37 cellular contexts compared by ENCODE assay signal in genomic region chr1:161287482-161288054, GRCh38. TPM values are rescaled to one million over a fixed set of nuclear protein-coding genes. Genes with fewer than 3 reads are reported as not detected.
"Had no signal": no experiment of that assay in that cellular context is flagged by ENCODE, and none has a peak within 500 bp of the region (broad histone marks: within the 10 kb centered on the region; RNA-seq: fewer than 3 reads in every experiment).

No MANE protein-coding gene starts in this region.

- FAIRE-seq: colon, endometrium, islet of Langerhans had no signal

- H3K4me1 ChIP-seq: body of pancreas, esophagus squamous epithelium, left ventricle myocardium inferior, right lobe of liver, stomach, thyroid gland, upper lobe of right lung had no signal

- H3K27ac Mint-ChIP-seq: activated CD4-positive, alpha-beta T cell treated with anti-CD3 and anti-CD28 coated beads for 36 hours; activated CD8-positive, alpha-beta T cell treated with anti-CD3 and anti-CD28 coated beads, Interleukin-2, amount 10 ng/mL, durations not matched to agents 7 days and 5 days; activated naive CD8-positive, alpha-beta T cell; activated T-cell treated with anti-CD3 and anti-CD28 coated beads, Interleukin-2, amount 50 U/mL, for 72 hours; nephron progenitor cell; progenitor cell of endocrine pancreas; stimulated activated memory B cell treated with anti-CD40 and anti-IgM and Interleukin-4, amounts not matched to agents 10 μg/mL and 1 μg/mL and 100 μg/mL, for 72 hours; T-helper 2 cell treated with Interferon-gamma antibody and Interleukin-4, amounts not matched to agents 5 μg/mL and 100 μg/mL, for 36 hours had no signal

- H3K27me3 Mint-ChIP-seq: activated CD4-positive, alpha-beta T cell treated with anti-CD3 and anti-CD28 coated beads for 36 hours; activated naive CD8-positive, alpha-beta T cell; stimulated activated memory B cell treated with anti-CD40 and anti-IgM and Interleukin-4, amounts not matched to agents 10 μg/mL and 1 μg/mL and 100 μg/mL, for 72 hours had no signal

- DNase-seq: activated CD4-positive, alpha-beta T cell treated with anti-CD3 and anti-CD28 coated beads for 36 hours; activated CD4-positive, CD25-positive, alpha-beta regulatory T cell; activated CD8-positive, alpha-beta T cell treated with anti-CD3 and anti-CD28 coated beads, Interleukin-2, amount 10 ng/mL, durations not matched to agents 7 days and 5 days; activated naive CD4-positive, alpha-beta T cell treated with Interleukin-2 at 50 U/mL for 16 hours; activated T-cell treated with anti-CD3 and anti-CD28 coated beads for 4 hours; activated T-cell treated with anti-CD3 and anti-CD28 coated beads, Interleukin-2, amount 50 U/mL, for 72 hours; aorta; body of pancreas; effector CD8-positive, alpha-beta T cell; esophagus squamous epithelium; foreskin melanocyte; heart right ventricle; left ventricle myocardium inferior; naive B cell; nephron progenitor cell; ovary; right lobe of liver; stimulated activated CD4-positive, alpha-beta T cell treated with anti-CD3 and anti-CD28 coated beads, Interleukin-4, amount 100 ng/mL, for 4 hours; stimulated activated CD8-positive, alpha-beta memory T cell treated with anti-CD3 and anti-CD28 coated beads, Interleukin-4, amount 100 ng/mL, for 48 hours; stomach; thyroid gland; upper lobe of right lung had no signal

- H3K27ac ChIP-seq: body of pancreas, epithelial cell of prostate, esophagus squamous epithelium, heart right ventricle, left ventricle myocardium inferior, neutrophil, ovary, right lobe of liver, skin epidermis, stomach, thyroid gland, upper lobe of right lung had no signal

- H3K4me3 Mint-ChIP-seq: activated CD4-positive, alpha-beta T cell treated with anti-CD3 and anti-CD28 coated beads for 36 hours; activated CD8-positive, alpha-beta T cell treated with anti-CD3 and anti-CD28 coated beads, Interleukin-2, amount 10 ng/mL, durations not matched to agents 7 days and 5 days; activated naive CD8-positive, alpha-beta T cell; activated T-cell treated with anti-CD3 and anti-CD28 coated beads, Interleukin-2, amount 50 U/mL, for 72 hours; naive B cell; nephron progenitor cell; stimulated activated memory B cell treated with anti-CD40 and anti-IgM and Interleukin-4, amounts not matched to agents 10 μg/mL and 1 μg/mL and 100 μg/mL, for 72 hours; T-helper 2 cell treated with Interferon-gamma antibody and Interleukin-4, amounts not matched to agents 5 μg/mL and 100 μg/mL, for 36 hours had no signal

- H3K36me3 ChIP-seq: heart right ventricle, left ventricle myocardium inferior, ovary, right lobe of liver, stomach, thyroid gland, upper lobe of right lung had no signal

- H3K4me1 Mint-ChIP-seq: activated CD4-positive, alpha-beta T cell treated with anti-CD3 and anti-CD28 coated beads for 36 hours had no signal

- H3K9me3 ChIP-seq: body of pancreas, esophagus squamous epithelium, heart right ventricle, left ventricle myocardium inferior, neutrophil, ovary, right lobe of liver, stomach, thyroid gland, upper lobe of right lung had no signal

- H3K27me3 ChIP-seq: body of pancreas, esophagus squamous epithelium, ovary, right lobe of liver, stomach, thyroid gland, upper lobe of right lung had no signal

- H3K9me3 Mint-ChIP-seq: activated T-cell treated with anti-CD3 and anti-CD28 coated beads, Interleukin-2, amount 50 U/mL, for 72 hours; naive B cell; stimulated activated memory B cell treated with anti-CD40 and anti-IgM and Interleukin-4, amounts not matched to agents 10 μg/mL and 1 μg/mL and 100 μg/mL, for 72 hours; T-helper 2 cell treated with Interferon-gamma antibody and Interleukin-4, amounts not matched to agents 5 μg/mL and 100 μg/mL, for 36 hours had no signal

- H3K4me3 ChIP-seq: body of pancreas, esophagus squamous epithelium, heart right ventricle, left ventricle myocardium inferior, ovary, right lobe of liver, skin epidermis, stomach, thyroid gland, upper lobe of right lung had no signal

- H3K36me3 Mint-ChIP-seq: activated naive CD8-positive, alpha-beta T cell; naive B cell; stimulated activated memory B cell treated with anti-CD40 and anti-IgM and Interleukin-4, amounts not matched to agents 10 μg/mL and 1 μg/mL and 100 μg/mL, for 72 hours had no signal

- ATAC-seq: activated CD4-positive, alpha-beta T cell treated with anti-CD3 and anti-CD28 coated beads for 36 hours; activated CD8-positive, alpha-beta T cell treated with anti-CD3 and anti-CD28 coated beads, Interleukin-2, amount 10 ng/mL, durations not matched to agents 7 days and 5 days; activated T-cell treated with anti-CD3 and anti-CD28 coated beads, Interleukin-2, amount 50 U/mL, for 72 hours; body of pancreas; heart right ventricle; stimulated activated memory B cell treated with anti-CD40 and anti-IgM and Interleukin-4, amounts not matched to agents 10 μg/mL and 1 μg/mL and 100 μg/mL, for 72 hours; upper lobe of right lung had no signal

RNA-seq across cellular contexts. Expression of gene PCP4L1, which starts 29.0 kb away (rescaled TPM):
- total RNA-seq: body of pancreas, dermis microvascular lymphatic vessel endothelial cell, glomerular endothelial cell, left ventricle myocardium inferior, lung microvascular endothelial cell had no signal
- polyA plus RNA-seq: aorta had no signal

RNA-seq across cellular contexts. Expression of gene NR1I3, which starts 49.6 kb away (rescaled TPM):
- total RNA-seq: activated CD4-positive, alpha-beta T cell treated with anti-CD3 and anti-CD28 coated beads for 36 hours; activated CD8-positive, alpha-beta T cell treated with anti-CD3 and anti-CD28 coated beads, Interleukin-2, amount 10 ng/mL, durations not matched to agents 7 days and 5 days; activated T-cell treated with anti-CD3 and anti-CD28 coated beads, Interleukin-2, amount 50 U/mL, for 72 hours; aorta; body of pancreas; dermis microvascular lymphatic vessel endothelial cell; esophagus squamous epithelium; glomerular endothelial cell; heart right ventricle; left ventricle myocardium inferior; lung microvascular endothelial cell; mesenteric fat pad; ovary; progenitor cell of endocrine pancreas; renal cortical epithelial cell; thyroid gland; upper lobe of right lung had no signal
- polyA plus RNA-seq: aorta, ovary, stomach had no signal
